In genomic region chr17:45311406-45311761, GRCh38 we compare ENCODE assay signal across 8 cellular contexts. TPM values are rescaled to one million over a fixed set of nuclear protein-coding genes. Genes with fewer than 3 reads are reported as not detected.
DNase-seq lines count a peak whose midpoint lies in the region; ATAC-seq and TF ChIP-seq lines count a peak whose summit lies in the region.

No MANE protein-coding gene starts in this region.

- no peak for TF ChIP-seq POLR2A in upper lobe of left lung (IDR thresholded peaks at IDR 0.05)

- peak overlapping the region; percentile 97 for H3K27ac Mint-ChIP-seq in activated naive CD8-positive, alpha-beta T cell treated with anti-CD3 and anti-CD28 coated beads for 36 hours
- peak overlapping the region; percentile 93 for H3K27ac Mint-ChIP-seq in memory B cell
- H3K27ac Mint-ChIP-seq in endothelial cell (ENCODE audit: unreplicated experiment): no peak overlapping the region

- no peak overlapping the region for H3K27ac ChIP-seq in cardiac muscle cell
- H3K27ac ChIP-seq in upper lobe of left lung: peak overlapping the region; percentile 79 to 99 (median 92)

- H3K9me3 ChIP-seq in cardiac muscle cell (ENCODE audit: low read depth) (no peaks in the 10 kb centered on the region), upper lobe of left lung (no peaks in the 10 kb centered on the region)

- intact Hi-C loops in cardiac septum (cut with DNase I): loop anchor here (1.0 kb wide), 1 partner anchor 32 kb away; no protein-coding TSS in a partner anchor

- H3K4me3 ChIP-seq in cardiac muscle cell (no peak overlapping the region), upper lobe of left lung (peak overlapping the region in 1 of 4 donors; percentile 21)

- TF ChIP-seq CTCF in cardiac muscle cell (IDR thresholded peaks at IDR 0.05; ENCODE audit: low read depth, low read length) (peak; percentile 11), upper lobe of left lung (IDR thresholded peaks at IDR 0.05) (no peak), endothelial cell (IDR thresholded peaks at IDR 0.05; ENCODE audit: unreplicated experiment) (no peak)

- ATAC-seq in memory B cell (ENCODE audit: low read depth): no peak
- ATAC-seq in upper lobe of left lung (ENCODE audit: low FRiP score in 2 of 2): no peak

- H3K4me3 Mint-ChIP-seq in activated naive CD8-positive, alpha-beta T cell treated with anti-CD3 and anti-CD28 coated beads for 36 hours: peak overlapping the region; percentile 25
- H3K4me3 Mint-ChIP-seq in memory B cell (peak overlapping the region; percentile 42), endothelial cell (ENCODE audit: unreplicated experiment) (no peak overlapping the region)

- H3K9me3 Mint-ChIP-seq in activated naive CD8-positive, alpha-beta T cell treated with anti-CD3 and anti-CD28 coated beads for 36 hours: no peaks in the 10 kb centered on the region
- H3K9me3 Mint-ChIP-seq in memory B cell (no peaks in the 10 kb centered on the region), endothelial cell (ENCODE audit: unreplicated experiment) (no peaks in the 10 kb centered on the region)

- WGBS in upper lobe of left lung, 2 donors: 82 to 88% methylated on average over 4 of the region's 4 CpGs

- H3K27me3 Mint-ChIP-seq in activated naive CD8-positive, alpha-beta T cell treated with anti-CD3 and anti-CD28 coated beads for 36 hours: no peaks in the 10 kb centered on the region
- H3K27me3 Mint-ChIP-seq in memory B cell: no peaks in the 10 kb centered on the region
- peaks cover 15% of the 10 kb centered on the region for H3K27me3 Mint-ChIP-seq in endothelial cell (ENCODE audit: unreplicated experiment)

- no peak for TF ChIP-seq EP300 in upper lobe of left lung (IDR thresholded peaks at IDR 0.05)

- H3K4me1 ChIP-seq in cardiac muscle cell (ENCODE audit: low read depth) (peaks cover 26% of the 10 kb centered on the region), upper lobe of left lung (peaks cover 79 to 92% (median 88%) of the 10 kb centered on the region in 4 donors)

- DNase-seq in cardiac muscle cell (ENCODE audit: low read depth in 1 of 2, low spot score in 1 of 2) (no peak), cardiac septum (ENCODE audit: low spot score) (no peak), memory B cell (ENCODE audit: low spot score in 2 of 2) (no peak), upper lobe of left lung (no peak), globus pallidus (ENCODE audit: low spot score) (no peak), HuH-7 (ENCODE audit: low spot score) (no peak), endothelial cell (ENCODE audit: low spot score) (no peak)
- DNase-seq in activated naive CD8-positive, alpha-beta T cell treated with anti-CD3 and anti-CD28 coated beads for 36 hours: no peak

- H3K27me3 ChIP-seq in cardiac muscle cell (no peaks in the 10 kb centered on the region), upper lobe of left lung (no peaks in the 10 kb centered on the region)

- peaks cover 73% of the 10 kb centered on the region for H3K4me1 Mint-ChIP-seq in activated naive CD8-positive, alpha-beta T cell treated with anti-CD3 and anti-CD28 coated beads for 36 hours
- peaks cover 63% of the 10 kb centered on the region for H3K4me1 Mint-ChIP-seq in memory B cell
- H3K4me1 Mint-ChIP-seq in endothelial cell (ENCODE audit: unreplicated experiment): peaks cover 14% of the 10 kb centered on the region

- H3K36me3 ChIP-seq in cardiac muscle cell (no peaks in the 10 kb centered on the region), upper lobe of left lung (no peaks in the 10 kb centered on the region)

- peaks cover 72% of the 10 kb centered on the region for H3K36me3 Mint-ChIP-seq in activated naive CD8-positive, alpha-beta T cell treated with anti-CD3 and anti-CD28 coated beads for 36 hours
- H3K36me3 Mint-ChIP-seq in memory B cell (peaks cover 16% of the 10 kb centered on the region), endothelial cell (ENCODE audit: low read depth, unreplicated experiment) (peaks cover 4% of the 10 kb centered on the region)

RNA-seq across cellular contexts. Expression of gene MAP3K14, which starts 5.4 kb away (rescaled TPM):
- total RNA-seq in cardiac muscle cell (2.9 and 3.6 TPM in 2 replicates), cardiac septum (14.6 TPM), upper lobe of left lung (10 to 100 TPM; 11.4 to 17.8 (median 13.5) TPM), endothelial cell (ENCODE audit: unreplicated experiment) (5.2 TPM)
- polyA plus RNA-seq in cardiac muscle cell: 1.3 and 3.7 TPM in 2 replicates
- 10 to 100 TPM; 27.1 to 28.3 TPM for total RNA-seq in activated naive CD8-positive, alpha-beta T cell treated with anti-CD3 and anti-CD28 coated beads for 36 hours

RNA-seq across cellular contexts. Expression of gene SPATA32, which starts 49.5 kb away (rescaled TPM):
- total RNA-seq in cardiac muscle cell (0.45 TPM in 1 of 2 replicates, not detected in the other), cardiac septum (not detected), upper lobe of left lung (under 1 TPM in 1 of 6 donors, not detected in 5; 0.20 TPM), endothelial cell (ENCODE audit: unreplicated experiment) (not detected)
- polyA plus RNA-seq in cardiac muscle cell: not detected in 2 replicates
- total RNA-seq in activated naive CD8-positive, alpha-beta T cell treated with anti-CD3 and anti-CD28 coated beads for 36 hours: under 1 TPM; 0.62 to 0.68 TPM
